ENCODE assay signal across 19 cellular contexts in the genomic region with DNA sequence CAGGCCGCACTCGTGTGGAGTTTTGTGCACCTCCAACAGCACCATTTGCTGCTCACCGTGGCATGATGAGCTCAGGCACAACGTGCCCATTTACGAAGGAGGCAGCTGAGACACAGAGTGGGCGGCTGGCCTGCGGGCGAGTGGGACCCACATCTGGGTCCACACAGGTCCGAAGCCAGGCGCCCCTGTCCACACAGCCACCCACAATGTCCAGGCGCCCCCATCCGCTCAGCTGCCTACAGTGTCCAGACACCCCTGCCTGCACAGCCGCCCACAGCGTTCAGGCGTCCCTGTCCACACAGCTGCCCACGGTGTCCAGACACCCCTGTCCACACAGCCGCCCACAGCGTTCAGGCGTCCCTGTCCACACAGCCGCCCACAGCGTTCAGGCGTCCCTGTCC. TPM values are rescaled to one million over a fixed set of nuclear protein-coding genes. Genes with fewer than 3 reads are reported as not detected.
"Had no signal": no experiment of that assay in that cellular context is flagged by ENCODE, and none has a peak within 500 bp of the region (broad histone marks: within the 10 kb centered on the region; RNA-seq: fewer than 3 reads in every experiment).

No MANE protein-coding gene starts in this region.

- H3K9me3 Mint-ChIP-seq: dendritic cell treated with granulocyte-macrophage colony-stimulating factor and Interleukin-4, amounts not matched to agents 40 ng/mL and 50 ng/mL, for 4 days; naive thymus-derived CD8-positive, alpha-beta T cell; type B pancreatic cell had no signal

- H3K27me3 ChIP-seq: foreskin keratinocyte, hepatocyte, right atrium auricular region, suprapubic skin, thyroid gland, uterus had no signal

- H3K4me1 ChIP-seq: foreskin keratinocyte, right atrium auricular region, suprapubic skin, thyroid gland, uterus had no signal

- H3K4me3 Mint-ChIP-seq: dendritic cell treated with granulocyte-macrophage colony-stimulating factor and Interleukin-4, amounts not matched to agents 40 ng/mL and 50 ng/mL, for 4 days; endodermal cell; naive thymus-derived CD8-positive, alpha-beta T cell; type B pancreatic cell had no signal

- H3K27me3 Mint-ChIP-seq: dendritic cell treated with granulocyte-macrophage colony-stimulating factor and Interleukin-4, amounts not matched to agents 40 ng/mL and 50 ng/mL, for 4 days; naive thymus-derived CD8-positive, alpha-beta T cell; type B pancreatic cell had no signal

- H3K4me3 ChIP-seq: hepatocyte, lung, right atrium auricular region, suprapubic skin, thyroid gland, uterus had no signal

- H3K9me3 ChIP-seq: right atrium auricular region, suprapubic skin, thyroid gland, uterus had no signal

- DNase-seq: effector CD4-positive, alpha-beta T cell; endodermal cell; erythroblast; foreskin keratinocyte; small intestine; stimulated activated CD4-positive, alpha-beta T cell treated with anti-CD3 and anti-CD28 coated beads, Interleukin-2, amount 100 ng/mL, for 48 hours; stimulated activated naive CD4-positive, alpha-beta T cell treated with Interleukin-2 at 50 U/mL for 16 hours; thyroid gland; uterus had no signal

- ATAC-seq: foreskin keratinocyte; naive thymus-derived CD8-positive, alpha-beta T cell had no signal

- H3K27ac Mint-ChIP-seq: dendritic cell treated with granulocyte-macrophage colony-stimulating factor and Interleukin-4, amounts not matched to agents 40 ng/mL and 50 ng/mL, for 4 days; endodermal cell; type B pancreatic cell had no signal

- H3K4me1 Mint-ChIP-seq: endodermal cell; naive thymus-derived CD8-positive, alpha-beta T cell had no signal

- H3K27ac ChIP-seq: foreskin keratinocyte, hepatocyte, right atrium auricular region, suprapubic skin, thyroid gland, uterus had no signal

- H3K36me3 ChIP-seq: thyroid gland, uterus had no signal

RNA-seq across cellular contexts. Expression of a gene that starts 42.5 kb away (rescaled TPM):
- total RNA-seq: endothelial cell of umbilical vein, foreskin keratinocyte, osteocyte, suprapubic skin, thyroid gland had no signal

RNA-seq across cellular contexts. Expression of a gene that starts 59.5 kb away (rescaled TPM):
- total RNA-seq: endothelial cell of umbilical vein; foreskin keratinocyte; mononuclear cell; naive thymus-derived CD8-positive, alpha-beta T cell had no signal
